ENCODE assay signal across 15 cellular contexts in the genomic region with DNA sequence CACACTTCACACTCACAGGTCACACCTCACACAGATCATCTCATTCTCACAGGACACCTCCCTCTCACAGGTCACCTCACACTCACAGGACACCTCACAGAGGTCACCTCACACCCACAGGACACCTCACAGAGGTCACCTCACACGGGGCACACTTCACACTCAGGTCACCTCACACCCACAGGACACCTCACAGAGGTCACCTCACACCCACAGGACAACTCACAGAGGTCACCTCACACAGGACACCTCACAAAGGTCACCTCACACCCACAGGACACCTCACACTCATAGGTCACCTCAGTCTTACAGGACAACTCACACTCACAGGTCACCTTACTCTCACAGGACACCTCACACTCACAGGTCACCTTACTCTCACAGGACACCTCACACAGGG. TPM values are rescaled to one million over a fixed set of nuclear protein-coding genes. Genes with fewer than 3 reads are reported as not detected.
DNase-seq lines count a peak whose midpoint lies in the region; ATAC-seq, FAIRE-seq and TF ChIP-seq lines count a peak whose summit lies in the region.
"Not testable (repeated sequence)": the region's sequence is repeated elsewhere in the genome, so short reads cannot be mapped to it uniquely, and the experiment has no call there.
"Had no signal": no experiment of that assay in that cellular context is flagged by ENCODE, and none has a peak within 500 bp of the region (broad histone marks: within the 10 kb centered on the region; RNA-seq: fewer than 3 reads in every experiment).

No MANE protein-coding gene starts in this region.

- not testable (repeated sequence) for H3K36me3 Mint-ChIP-seq in activated naive CD4-positive, alpha-beta T cell treated with anti-CD3 and anti-CD28 coated beads, Interleukin-2, amount 10 ng/mL, durations not matched to agents 7 days and 5 days; glutamatergic neuron (ENCODE audit: unreplicated experiment)

- not testable (repeated sequence) for H3K4me3 Mint-ChIP-seq in activated naive CD4-positive, alpha-beta T cell treated with anti-CD3 and anti-CD28 coated beads, Interleukin-2, amount 10 ng/mL, durations not matched to agents 7 days and 5 days; glutamatergic neuron (ENCODE audit: unreplicated experiment)

- not testable (repeated sequence) for H4K20me1 ChIP-seq in HepG2 (ENCODE audit: insufficient read depth, low read length)

- H3K79me2 ChIP-seq in HepG2 (ENCODE audit: insufficient read depth, low read length): not testable (repeated sequence)

- ATAC-seq in HepG2: not testable (repeated sequence)

- H3K9ac ChIP-seq in HepG2 (ENCODE audit: insufficient read depth, low read depth, low read length): not testable (repeated sequence)

- TF ChIP-seq EP300 in HepG2 (IDR thresholded peaks at IDR 0.05; ENCODE audit: low read depth in 2 of 2, low read length in 2 of 2); HepG2 (CRISPR knock-in tag; IDR thresholded peaks at IDR 0.05; ENCODE audit: borderline replicate concordance): not testable (repeated sequence)

- not testable (repeated sequence) for H3K9me3 Mint-ChIP-seq in activated naive CD4-positive, alpha-beta T cell treated with anti-CD3 and anti-CD28 coated beads, Interleukin-2, amount 10 ng/mL, durations not matched to agents 7 days and 5 days; glutamatergic neuron (ENCODE audit: unreplicated experiment)

- FAIRE-seq in GM12891 (lab: Jason Lieb, UNC) (peak; percentile 75), HepG2 (lab: Jason Lieb, UNC) (peak; percentile 60), urothelium cell line (lab: Jason Lieb, UNC) (peak; percentile 99)

- not testable (repeated sequence) for DNase-seq in GM12891 (ENCODE audit: insufficient read length, low spot score); HepG2 (ENCODE audit: low spot score); urothelium cell line (ENCODE audit: low spot score)
- DNase-seq in activated CD4-positive, CD25-positive, alpha-beta regulatory T cell treated with anti-CD3 and anti-CD28 coated beads, Interleukin-2, amount 50 U/mL, for 72 hours: peak; percentile 27
- DNase-seq in activated naive CD4-positive, alpha-beta T cell treated with anti-CD3 and anti-CD28 coated beads, Interleukin-2, amount 10 ng/mL, durations not matched to agents 7 days and 5 days: peak; percentile 14
- DNase-seq in glutamatergic neuron (peak; percentile 3), islet precursor cell (peak; percentile 22)

- intact Hi-C loops in HepG2 (cut with micrococcal nuclease; ENCODE audit: unreplicated experiment): not testable (repeated sequence)

- 77% methylated on average over 1 of the region's 1 CpG for WGBS in HepG2 (ENCODE audit: low lambda C conversion rate)

- H2AFZ ChIP-seq in HepG2 (ENCODE audit: low read length): not testable (repeated sequence)

- BruUV-seq in HepG2 (replicated peaks; lab: Mats Ljungman, UMichigan): not testable (repeated sequence)

- H3K4me2 ChIP-seq in HepG2 (ENCODE audit: low read depth, low read length): not testable (repeated sequence)

- not testable (repeated sequence) for H3K4me1 Mint-ChIP-seq in activated naive CD4-positive, alpha-beta T cell treated with anti-CD3 and anti-CD28 coated beads, Interleukin-2, amount 10 ng/mL, durations not matched to agents 7 days and 5 days; glutamatergic neuron (ENCODE audit: low read depth, unreplicated experiment)

- H3K27me3 ChIP-seq in HepG2 (ENCODE audit: control insufficient read depth in 1 of 2, insufficient read depth in 2 of 2, low read length in 2 of 2): not testable (repeated sequence)

- POLR2A ChIA-PET in HepG2 (lab: Yijun Ruan, JAX): not testable (repeated sequence)

- not testable (repeated sequence) for H3K36me3 ChIP-seq in HepG2 (replicated peaks in 1 of 2; ENCODE audit: control insufficient read depth in 1 of 2, insufficient read depth in 2 of 2, low read length in 2 of 2)

- not testable (repeated sequence) for TF ChIP-seq CTCF in glutamatergic neuron (IDR thresholded peaks at IDR 0.05; ENCODE audit: partially characterized antibody, unreplicated experiment); HepG2 (CRISPR knock-in tag; IDR thresholded peaks at IDR 0.05)

- not testable (repeated sequence) for H3K9me3 ChIP-seq in HepG2 (ENCODE audit: low read length)

- H3K27me3 Mint-ChIP-seq in activated naive CD4-positive, alpha-beta T cell treated with anti-CD3 and anti-CD28 coated beads, Interleukin-2, amount 10 ng/mL, durations not matched to agents 7 days and 5 days: peaks cover 27% of the 10 kb centered on the region
- H3K27me3 Mint-ChIP-seq in glutamatergic neuron (ENCODE audit: unreplicated experiment): peaks cover 13% of the 10 kb centered on the region

- H3K4me3 ChIP-seq in HepG2 (replicated peaks in 1 of 3; ENCODE audit: insufficient read depth in 1 of 3, low read depth in 2 of 3, low read length in 3 of 3): not testable (repeated sequence)

- not testable (repeated sequence) for H3K27ac ChIP-seq in HepG2 (ENCODE audit: extremely low read length, insufficient read depth, low read length)

- peaks cover 16% of the 10 kb centered on the region for H3K4me1 ChIP-seq in HepG2 (ENCODE audit: insufficient read depth, low read length)

- not testable (repeated sequence) for H3K27ac Mint-ChIP-seq in activated naive CD4-positive, alpha-beta T cell treated with anti-CD3 and anti-CD28 coated beads, Interleukin-2, amount 10 ng/mL, durations not matched to agents 7 days and 5 days; glutamatergic neuron (ENCODE audit: unreplicated experiment)

- CTCF ChIA-PET in activated naive CD4-positive, alpha-beta T cell treated with anti-CD3 and anti-CD28 coated beads, Interleukin-2, amount 10 ng/mL, durations not matched to agents 7 days and 5 days (lab: Charles Lee); HepG2 (lab: Yijun Ruan, JAX; ENCODE audit: low intra/inter-chr PET ratio, low total read pairs): not testable (repeated sequence)

- TF ChIP-seq POLR2A in GM12891 (IDR thresholded peaks at IDR 0.05; ENCODE audit: low read depth, low read length); HepG2 (IDR thresholded peaks at IDR 0.05; ENCODE audit: insufficient read depth in 1 of 2, low read depth in 2 of 2, low read length in 2 of 2): not testable (repeated sequence)

- not testable (repeated sequence) for TF ChIP-seq RAD21 in HepG2 (CRISPR knock-in tag; IDR thresholded peaks at IDR 0.05)

- in situ Hi-C loops in HepG2 (cut with HindIII; ENCODE audit: extremely low pct_ligation_motif_present, low pct_unique_long_range_greater_than_20kb): not testable (repeated sequence)

RNA-seq across cellular contexts. Expression of gene F7, which starts 6.9 kb away (rescaled TPM):
- not detected for polyA plus RNA-seq in GM12891 (2012; ENCODE audit: low read depth, missing spikeins)
- not detected for total RNA-seq in glutamatergic neuron (ENCODE audit: unreplicated experiment)
- total RNA-seq in HepG2 (2016; rRNA removed; fragmentation: Illumina TruSeq; extraction: Trizol): 7.2 and 12.6 TPM in 2 replicates
- total RNA-seq in HepG2 (2016; cell fraction: cytosol; rRNA removed; fragmentation: Illumina TruSeq; extraction: Trizol; ENCODE audit: low read depth): 0.61 and 0.71 TPM in 2 replicates
- total RNA-seq in HepG2 (2016; cell fraction: insoluble cytoplasmic fraction; rRNA removed; fragmentation: Illumina TruSeq; extraction: Trizol): 6.7 and 12.9 TPM in 2 replicates
- total RNA-seq in HepG2 (2016; cell fraction: membrane; rRNA removed; fragmentation: Illumina TruSeq; extraction: Trizol): 1.9 and 2.2 TPM in 2 replicates
- total RNA-seq in HepG2 (2016; cell fraction: nucleus; rRNA removed; fragmentation: Illumina TruSeq; extraction: Trizol): 10.3 and 10.6 TPM in 2 replicates
- polyA plus RNA-seq in HepG2 (2011; rRNA removed): 26.5 and 39.9 TPM in 2 replicates
- 21.7 and 26.2 TPM in 2 replicates for polyA plus RNA-seq in HepG2 (2011; cell fraction: cytosol; rRNA removed)
- polyA plus RNA-seq in HepG2 (2011; cell fraction: nucleus; rRNA removed): 105 and 121 TPM in 2 replicates
- 45.9 and 52.4 TPM in 2 replicates for polyA plus RNA-seq in HepG2 (2012)
- 0.51 and 0.52 TPM in 2 replicates for polyA plus RNA-seq in HepG2 (2016; cell fraction: cytosol; fragmentation: Illumina TruSeq; extraction: Trizol; ENCODE audit: low read depth)
- polyA plus RNA-seq in HepG2 (2016; cell fraction: insoluble cytoplasmic fraction; fragmentation: Illumina TruSeq; extraction: Trizol; ENCODE audit: low read depth): 7.0 and 7.3 TPM in 2 replicates
- 1.1 and 1.6 TPM in 2 replicates for polyA plus RNA-seq in HepG2 (2016; cell fraction: membrane; fragmentation: Illumina TruSeq; extraction: Trizol; ENCODE audit: low read depth)
- 23.6 and 26.7 TPM in 2 replicates for polyA plus RNA-seq in HepG2 (2016; cell fraction: nucleus; fragmentation: Illumina TruSeq; extraction: Trizol; ENCODE audit: insufficient read depth, low read depth)
- polyA minus RNA-seq in HepG2 (2011; rRNA and poly(A)+ RNA removed; ENCODE audit: low replicate concordance): 43.0 TPM in 1 of 2 replicates, not detected in the other
- polyA minus RNA-seq in HepG2 (2011; cell fraction: cytosol; rRNA and poly(A)+ RNA removed): 8.7 and 12.9 TPM in 2 replicates
- polyA minus RNA-seq in HepG2 (2011; cell fraction: nucleus; rRNA and poly(A)+ RNA removed): 14.7 and 15.7 TPM in 2 replicates
- total RNA-seq: A673; CD4-positive, alpha-beta memory T cell; CD4-positive, CD25-positive, alpha-beta regulatory T cell; G401 had no signal
- polyA plus RNA-seq: CD14-positive monocyte; CD4-positive, alpha-beta memory T cell; CD4-positive, CD25-positive, alpha-beta regulatory T cell had no signal

RNA-seq across cellular contexts. Expression of gene F10, which starts 10.1 kb away (rescaled TPM):
- not detected for polyA plus RNA-seq in GM12891 (2012; ENCODE audit: low read depth, missing spikeins)
- total RNA-seq in glutamatergic neuron (ENCODE audit: unreplicated experiment) (0.74 TPM), HepG2 (2016; rRNA removed; fragmentation: Illumina TruSeq; extraction: Trizol) (19.9 and 58.4 TPM in 2 replicates)
- total RNA-seq in HepG2 (2016; cell fraction: cytosol; rRNA removed; fragmentation: Illumina TruSeq; extraction: Trizol; ENCODE audit: low read depth): 11.2 and 12.3 TPM in 2 replicates
- total RNA-seq in HepG2 (2016; cell fraction: insoluble cytoplasmic fraction; rRNA removed; fragmentation: Illumina TruSeq; extraction: Trizol): 18.9 and 61.6 TPM in 2 replicates
- total RNA-seq in HepG2 (2016; cell fraction: membrane; rRNA removed; fragmentation: Illumina TruSeq; extraction: Trizol): 12.7 and 13.1 TPM in 2 replicates
- 43.8 and 53.5 TPM in 2 replicates for total RNA-seq in HepG2 (2016; cell fraction: nucleus; rRNA removed; fragmentation: Illumina TruSeq; extraction: Trizol)
- 237 and 317 TPM in 2 replicates for polyA plus RNA-seq in HepG2 (2011; rRNA removed)
- polyA plus RNA-seq in HepG2 (2011; cell fraction: cytosol; rRNA removed): 277 and 280 TPM in 2 replicates
- polyA plus RNA-seq in HepG2 (2011; cell fraction: nucleus; rRNA removed): 231 and 240 TPM in 2 replicates
- 150 and 219 TPM in 2 replicates for polyA plus RNA-seq in HepG2 (2012)
- 11.6 and 13.0 TPM in 2 replicates for polyA plus RNA-seq in HepG2 (2016; cell fraction: cytosol; fragmentation: Illumina TruSeq; extraction: Trizol; ENCODE audit: low read depth)
- polyA plus RNA-seq in HepG2 (2016; cell fraction: insoluble cytoplasmic fraction; fragmentation: Illumina TruSeq; extraction: Trizol; ENCODE audit: low read depth): 18.4 and 19.4 TPM in 2 replicates
- polyA plus RNA-seq in HepG2 (2016; cell fraction: membrane; fragmentation: Illumina TruSeq; extraction: Trizol; ENCODE audit: low read depth): 10.3 and 10.6 TPM in 2 replicates
- 82.4 and 83.6 TPM in 2 replicates for polyA plus RNA-seq in HepG2 (2016; cell fraction: nucleus; fragmentation: Illumina TruSeq; extraction: Trizol; ENCODE audit: insufficient read depth, low read depth)
- polyA minus RNA-seq in HepG2 (2011; rRNA and poly(A)+ RNA removed; ENCODE audit: low replicate concordance): 117 TPM in 1 of 2 replicates, not detected in the other
- polyA minus RNA-seq in HepG2 (2011; cell fraction: cytosol; rRNA and poly(A)+ RNA removed): 61.5 and 79.5 TPM in 2 replicates
- polyA minus RNA-seq in HepG2 (2011; cell fraction: nucleus; rRNA and poly(A)+ RNA removed): 44.3 and 53.6 TPM in 2 replicates
- total RNA-seq: A673; CD4-positive, alpha-beta memory T cell; CD4-positive, CD25-positive, alpha-beta regulatory T cell; CD8-positive, alpha-beta memory T cell; Daoy; G401 had no signal
- polyA plus RNA-seq: CD14-positive monocyte; CD4-positive, alpha-beta memory T cell; CD8-positive, alpha-beta memory T cell had no signal

RNA-seq across cellular contexts. Expression of gene PROZ, which starts 46.0 kb away (rescaled TPM):
- polyA plus RNA-seq in GM12891 (2012; ENCODE audit: low read depth, missing spikeins): 0.05 TPM
- total RNA-seq in glutamatergic neuron (ENCODE audit: unreplicated experiment): not detected
- 2.1 and 5.6 TPM in 2 replicates for total RNA-seq in HepG2 (2016; rRNA removed; fragmentation: Illumina TruSeq; extraction: Trizol)
- total RNA-seq in HepG2 (2016; cell fraction: cytosol; rRNA removed; fragmentation: Illumina TruSeq; extraction: Trizol; ENCODE audit: low read depth): 0.20 and 0.35 TPM in 2 replicates
- total RNA-seq in HepG2 (2016; cell fraction: insoluble cytoplasmic fraction; rRNA removed; fragmentation: Illumina TruSeq; extraction: Trizol): 1.9 and 5.3 TPM in 2 replicates
- total RNA-seq in HepG2 (2016; cell fraction: membrane; rRNA removed; fragmentation: Illumina TruSeq; extraction: Trizol): 0.62 and 0.93 TPM in 2 replicates
- total RNA-seq in HepG2 (2016; cell fraction: nucleus; rRNA removed; fragmentation: Illumina TruSeq; extraction: Trizol): 3.0 and 4.0 TPM in 2 replicates
- 22.5 and 26.1 TPM in 2 replicates for polyA plus RNA-seq in HepG2 (2011; rRNA removed)
- 14.4 and 16.0 TPM in 2 replicates for polyA plus RNA-seq in HepG2 (2011; cell fraction: cytosol; rRNA removed)
- 45.5 and 49.7 TPM in 2 replicates for polyA plus RNA-seq in HepG2 (2011; cell fraction: nucleus; rRNA removed)
- 12.7 and 14.1 TPM in 2 replicates for polyA plus RNA-seq in HepG2 (2012)
- 0.23 and 0.67 TPM in 2 replicates for polyA plus RNA-seq in HepG2 (2016; cell fraction: cytosol; fragmentation: Illumina TruSeq; extraction: Trizol; ENCODE audit: low read depth)
- polyA plus RNA-seq in HepG2 (2016; cell fraction: insoluble cytoplasmic fraction; fragmentation: Illumina TruSeq; extraction: Trizol; ENCODE audit: low read depth): 1.6 and 2.1 TPM in 2 replicates
- polyA plus RNA-seq in HepG2 (2016; cell fraction: membrane; fragmentation: Illumina TruSeq; extraction: Trizol; ENCODE audit: low read depth): 0.70 and 0.93 TPM in 2 replicates
- 10.7 and 11.6 TPM in 2 replicates for polyA plus RNA-seq in HepG2 (2016; cell fraction: nucleus; fragmentation: Illumina TruSeq; extraction: Trizol; ENCODE audit: insufficient read depth, low read depth)
- polyA minus RNA-seq in HepG2 (2011; rRNA and poly(A)+ RNA removed; ENCODE audit: low replicate concordance): 5.4 TPM in 1 of 2 replicates, not detected in the other
- polyA minus RNA-seq in HepG2 (2011; cell fraction: cytosol; rRNA and poly(A)+ RNA removed): 4.9 and 8.4 TPM in 2 replicates
- 3.1 and 4.4 TPM in 2 replicates for polyA minus RNA-seq in HepG2 (2011; cell fraction: nucleus; rRNA and poly(A)+ RNA removed)
- total RNA-seq: A673; CD4-positive, alpha-beta memory T cell; CD4-positive, CD25-positive, alpha-beta regulatory T cell; CD8-positive, alpha-beta memory T cell; Daoy; G401 had no signal
- polyA plus RNA-seq: AG04450; CD14-positive monocyte; CD8-positive, alpha-beta memory T cell had no signal
